Comparison of ENCODE assay signal across 17 cellular contexts in the genomic region with DNA sequence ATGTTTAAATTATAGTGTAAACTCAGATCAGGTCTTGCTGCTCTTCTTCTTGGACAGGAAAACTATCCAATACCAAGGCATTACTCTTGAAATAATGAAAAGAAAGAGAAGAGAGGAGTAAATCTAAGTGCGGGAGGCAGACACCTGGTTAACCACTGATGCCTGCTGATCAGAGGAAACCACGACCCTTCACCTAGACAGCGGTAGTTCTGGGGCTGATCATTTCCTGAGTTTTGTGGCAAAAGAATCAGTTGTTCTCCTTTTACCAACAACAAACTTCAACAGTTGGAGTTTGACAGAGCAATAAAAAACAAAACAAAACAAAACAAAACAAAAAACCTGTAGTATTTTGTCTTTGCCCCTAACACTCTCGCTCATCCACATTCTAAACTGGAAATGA. TPM values are rescaled to one million over a fixed set of nuclear protein-coding genes. Genes with fewer than 3 reads are reported as not detected.
A peak's percentile ranks its signal among the peaks of the same experiment; 100 is the strongest.
DNase-seq lines count a peak whose midpoint lies in the region; ATAC-seq and FAIRE-seq lines count a peak whose summit lies in the region.
"Had no signal": no experiment of that assay in that cellular context is flagged by ENCODE, and none has a peak within 500 bp of the region (broad histone marks: within the 10 kb centered on the region; RNA-seq: fewer than 3 reads in every experiment).

No MANE protein-coding gene starts in this region.

- CTCF ChIA-PET in activated CD4-positive, alpha-beta memory T cell treated with anti-CD3 and anti-CD28 coated beads for 36 hours (lab: Charles Lee): interaction anchor here (1.1 kb wide), 1 partner anchor 10 kb away, joined by 3 read pairs; no protein-coding TSS in a partner anchor

- no peaks in the 10 kb centered on the region for H3K27me3 Mint-ChIP-seq in activated CD4-positive, alpha-beta T cell treated with anti-CD3 and anti-CD28 coated beads, Interleukin-2, amount 10 ng/mL, durations not matched to agents 24 days and 14 days
- H3K27me3 Mint-ChIP-seq in activated CD4-positive, alpha-beta memory T cell treated with anti-CD3 and anti-CD28 coated beads for 36 hours: no peaks in the 10 kb centered on the region
- H3K27me3 Mint-ChIP-seq in effector memory CD8-positive, alpha-beta T cell: no peaks in the 10 kb centered on the region

- FAIRE-seq in GM19239 (lab: Jason Lieb, UNC): peak; percentile 40

- no peaks in the 10 kb centered on the region for H3K9me3 Mint-ChIP-seq in activated CD4-positive, alpha-beta T cell treated with anti-CD3 and anti-CD28 coated beads, Interleukin-2, amount 10 ng/mL, durations not matched to agents 24 days and 14 days
- H3K9me3 Mint-ChIP-seq in activated CD4-positive, alpha-beta memory T cell treated with anti-CD3 and anti-CD28 coated beads for 36 hours: no peaks in the 10 kb centered on the region
- no peaks in the 10 kb centered on the region for H3K9me3 Mint-ChIP-seq in effector memory CD8-positive, alpha-beta T cell
- H3K9me3 Mint-ChIP-seq: nephron had no signal

- H3K27ac Mint-ChIP-seq in activated CD4-positive, alpha-beta T cell treated with anti-CD3 and anti-CD28 coated beads, Interleukin-2, amount 10 ng/mL, durations not matched to agents 24 days and 14 days: peak overlapping the region; percentile 65
- H3K27ac Mint-ChIP-seq in activated CD4-positive, alpha-beta memory T cell treated with anti-CD3 and anti-CD28 coated beads for 36 hours: peak overlapping the region; percentile 69
- H3K27ac Mint-ChIP-seq in effector memory CD8-positive, alpha-beta T cell: peak overlapping the region; percentile 66 to 75
- H3K27ac Mint-ChIP-seq: nephron had no signal

- POLR2A ChIA-PET in activated CD4-positive, alpha-beta memory T cell treated with anti-CD3 and anti-CD28 coated beads for 36 hours (lab: Charles Lee): no interaction called here

- ATAC-seq in effector memory CD8-positive, alpha-beta T cell (replicated peaks): peak; percentile 59
- ATAC-seq in left lobe of liver: no peak
- ATAC-seq: psoas muscle had no signal

- DNase-seq in activated CD4-positive, alpha-beta T cell treated with anti-CD3 and anti-CD28 coated beads, Interleukin-2, amount 10 ng/mL, durations not matched to agents 24 days and 14 days: peak; percentile 80
- no peak for DNase-seq in activated CD4-positive, alpha-beta T cell treated with anti-CD3 and anti-CD28 coated beads for 1 hour
- DNase-seq in GM19239 (ENCODE audit: insufficient read length, low spot score) (no peak), left lobe of liver (ENCODE audit: low spot score) (no peak), glomerular visceral epithelial cell (ENCODE audit: extremely low spot score) (no peak), RPMI8226 (no peak)
- DNase-seq in activated CD4-positive, alpha-beta memory T cell treated with anti-CD3 and anti-CD28 coated beads for 36 hours: peak; percentile 41
- DNase-seq in effector memory CD8-positive, alpha-beta T cell: peak in 2 of 3 experiments; percentile 25 to 27
- DNase-seq: Karpas-422, NCI-H1436 treated with DMSO at 0.1 percent for 48 hours, NCI-H446 treated with DMSO at 0.1 percent for 48 hours, psoas muscle had no signal

- H3K4me3 Mint-ChIP-seq in activated CD4-positive, alpha-beta T cell treated with anti-CD3 and anti-CD28 coated beads, Interleukin-2, amount 10 ng/mL, durations not matched to agents 24 days and 14 days: peak overlapping the region; percentile 54
- H3K4me3 Mint-ChIP-seq in activated CD4-positive, alpha-beta memory T cell treated with anti-CD3 and anti-CD28 coated beads for 36 hours: peak overlapping the region; percentile 37
- H3K4me3 Mint-ChIP-seq in effector memory CD8-positive, alpha-beta T cell: peak overlapping the region; percentile 59 to 67
- H3K4me3 Mint-ChIP-seq: nephron had no signal

- H3K36me3 Mint-ChIP-seq in activated CD4-positive, alpha-beta T cell treated with anti-CD3 and anti-CD28 coated beads, Interleukin-2, amount 10 ng/mL, durations not matched to agents 24 days and 14 days (ENCODE audit: low read depth): peaks cover 17% of the 10 kb centered on the region
- peaks cover 9% of the 10 kb centered on the region for H3K36me3 Mint-ChIP-seq in activated CD4-positive, alpha-beta memory T cell treated with anti-CD3 and anti-CD28 coated beads for 36 hours
- peaks cover 5% of the 10 kb centered on the region for H3K36me3 Mint-ChIP-seq in effector memory CD8-positive, alpha-beta T cell (ENCODE audit: insufficient read depth)

- intact Hi-C loops in activated CD4-positive, alpha-beta T cell treated with anti-CD3 and anti-CD28 coated beads, Interleukin-2, amount 10 ng/mL, durations not matched to agents 24 days and 14 days (cut with micrococcal nuclease): no loop called here
- intact Hi-C loops in activated CD4-positive, alpha-beta memory T cell treated with anti-CD3 and anti-CD28 coated beads for 36 hours (cut with micrococcal nuclease): loop anchor here (1.0 to 5.0 kb wide), 4 partner anchors 36 to 149 kb away; partner anchors contain the start of genes INSL6 and PLGRKT

- H3K4me1 Mint-ChIP-seq in activated CD4-positive, alpha-beta T cell treated with anti-CD3 and anti-CD28 coated beads, Interleukin-2, amount 10 ng/mL, durations not matched to agents 24 days and 14 days: peaks cover 19% of the 10 kb centered on the region
- H3K4me1 Mint-ChIP-seq in activated CD4-positive, alpha-beta memory T cell treated with anti-CD3 and anti-CD28 coated beads for 36 hours (ENCODE audit: low read depth): peaks cover 41% of the 10 kb centered on the region
- H3K4me1 Mint-ChIP-seq in effector memory CD8-positive, alpha-beta T cell (ENCODE audit: low read depth in 2 of 2): peaks cover 23 to 34% of the 10 kb centered on the region in 2 donors
- H3K4me1 Mint-ChIP-seq: nephron had no signal

RNA-seq across cellular contexts. Expression of gene RLN1, which starts 3.0 kb away (rescaled TPM):
- 0.59 and 0.84 TPM in 2 replicates for total RNA-seq in activated CD4-positive, alpha-beta T cell treated with anti-CD3 and anti-CD28 coated beads, Interleukin-2, amount 10 ng/mL, durations not matched to agents 24 days and 14 days
- total RNA-seq in activated CD4-positive, alpha-beta memory T cell treated with anti-CD3 and anti-CD28 coated beads for 36 hours: 1 to 10 TPM; 1.2 to 1.8 TPM
- not detected for total RNA-seq in left lobe of liver
- total RNA-seq: A172, fibroblast of villous mesenchyme, SK-MEL-5 had no signal

RNA-seq across cellular contexts. Expression of gene RLN2, which starts 32.2 kb away (rescaled TPM):
- 0.30 and 1.5 TPM in 2 replicates for total RNA-seq in activated CD4-positive, alpha-beta T cell treated with anti-CD3 and anti-CD28 coated beads, Interleukin-2, amount 10 ng/mL, durations not matched to agents 24 days and 14 days
- 1 to 10 TPM; 4.6 to 5.0 TPM for total RNA-seq in activated CD4-positive, alpha-beta memory T cell treated with anti-CD3 and anti-CD28 coated beads for 36 hours
- not detected for total RNA-seq in left lobe of liver
- total RNA-seq: A172, lower leg skin, psoas muscle, SK-MEL-5 had no signal

Comparison
In these comparisons a context has a peak if more than half of its experiments do, and no peak if none do; other contexts are left out.
1. DNase-seq: peak in activated CD4-positive, alpha-beta T cell treated with anti-CD3 and anti-CD28 coated beads, Interleukin-2, amount 10 ng/mL, durations not matched to agents 24 days and 14 days (single experiment), activated CD4-positive, alpha-beta memory T cell treated with anti-CD3 and anti-CD28 coated beads for 36 hours (single experiment) and effector memory CD8-positive, alpha-beta T cell (2 of 3); none in activated CD4-positive, alpha-beta T cell treated with anti-CD3 and anti-CD28 coated beads for 1 hour (single experiment), GM19239 (single experiment), left lobe of liver (single experiment), glomerular visceral epithelial cell (single experiment) and RPMI8226 (single experiment).
2. Peak in every context shown above with its lines, with median percentiles within 50 percentile points of each other: H3K27ac Mint-ChIP-seq and H3K4me3 Mint-ChIP-seq.